1 cellular context compared by ENCODE assay signal in genomic region chr2:218895758-218896500, GRCh38.
TF ChIP-seq lines count a peak whose summit lies in the region.

No MANE protein-coding gene starts in this region.

TF ChIP-seq in HepG2, 621 proteins besides CTCF, POLR2A, EP300 and RAD21 (continued from another document):
- no peak for TF ChIP-seq ADNP (CRISPR knock-in tag; IDR thresholded peaks at IDR 0.05)
- no peak for TF ChIP-seq SATB2 (CRISPR knock-in tag; IDR thresholded peaks at IDR 0.05)
- TF ChIP-seq ELF3 (CRISPR knock-in tag; IDR thresholded peaks at IDR 0.05) = no peak
- TF ChIP-seq ZNF143 (CRISPR knock-in tag; IDR thresholded peaks at IDR 0.05) = no peak
- no peak for TF ChIP-seq FLYWCH1 (CRISPR knock-in tag; IDR thresholded peaks at IDR 0.05)
- TF ChIP-seq GRHL1 (CRISPR knock-in tag; conservative IDR thresholded peaks at IDR 0.05) = no peak
- no peak for TF ChIP-seq ARID5B (CRISPR knock-in tag; IDR thresholded peaks at IDR 0.05)
- no peak for TF ChIP-seq E2F5 (CRISPR knock-in tag; conservative IDR thresholded peaks at IDR 0.05)
- TF ChIP-seq HOXA7 (CRISPR knock-in tag; IDR thresholded peaks at IDR 0.05) = no peak
- TF ChIP-seq ZBTB21 (CRISPR knock-in tag; IDR thresholded peaks at IDR 0.05) = no peak
